ENCODE assay signal across 1 cellular context in the genomic region with DNA sequence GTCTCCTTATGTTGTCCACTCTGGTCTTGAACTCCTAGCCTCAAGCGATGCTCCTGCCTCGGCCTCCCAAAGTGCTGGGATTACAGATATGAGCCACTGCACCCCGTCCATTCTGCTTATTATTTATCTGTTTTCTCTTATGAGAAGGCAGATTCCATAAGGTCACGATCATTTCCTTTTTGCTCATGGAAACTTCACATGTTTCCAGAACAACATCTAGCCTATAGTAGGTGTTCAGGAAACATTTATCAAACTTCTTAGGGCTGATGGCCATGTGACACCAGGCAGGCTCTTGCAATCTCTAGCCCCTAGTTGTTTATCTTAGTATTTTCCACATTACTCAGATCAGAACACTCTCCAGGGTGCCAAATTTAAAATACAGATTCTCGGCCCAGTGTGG.
TF ChIP-seq lines count a peak whose summit lies in the region.

No MANE protein-coding gene starts in this region.

TF ChIP-seq in IMR-90, 13 proteins besides CTCF, POLR2A, EP300 and RAD21 (continued from another document):
- TF ChIP-seq, protein P1, sequence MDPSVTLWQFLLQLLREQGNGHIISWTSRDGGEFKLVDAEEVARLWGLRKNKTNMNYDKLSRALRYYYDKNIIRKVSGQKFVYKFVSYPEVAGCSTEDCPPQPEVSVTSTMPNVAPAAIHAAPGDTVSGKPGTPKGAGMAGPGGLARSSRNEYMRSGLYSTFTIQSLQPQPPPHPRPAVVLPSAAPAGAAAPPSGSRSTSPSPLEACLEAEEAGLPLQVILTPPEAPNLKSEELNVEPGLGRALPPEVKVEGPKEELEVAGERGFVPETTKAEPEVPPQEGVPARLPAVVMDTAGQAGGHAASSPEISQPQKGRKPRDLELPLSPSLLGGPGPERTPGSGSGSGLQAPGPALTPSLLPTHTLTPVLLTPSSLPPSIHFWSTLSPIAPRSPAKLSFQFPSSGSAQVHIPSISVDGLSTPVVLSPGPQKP (IDR thresholded peaks at IDR 0.05; ENCODE audit: borderline replicate concordance, low read depth, low read length): no peak
- TF ChIP-seq BHLHE40 (IDR thresholded peaks at IDR 0.05; ENCODE audit: low read depth, low read length): no peak
- TF ChIP-seq FOS (IDR thresholded peaks at IDR 0.05; ENCODE audit: low read depth, low read length): no peak
